Comparison of ENCODE assay signal across 26 cellular contexts in genomic region chr12:14871247-14871646, GRCh38. TPM values are rescaled to one million over a fixed set of nuclear protein-coding genes. Genes with fewer than 3 reads are reported as not detected.
DNase-seq lines count a peak whose midpoint lies in the region; ATAC-seq, FAIRE-seq and TF ChIP-seq lines count a peak whose summit lies in the region.
"Had no signal": no experiment of that assay in that cellular context is flagged by ENCODE, and none has a peak within 500 bp of the region (broad histone marks: within the 10 kb centered on the region; RNA-seq: fewer than 3 reads in every experiment).

No MANE protein-coding gene starts in this region.

- FAIRE-seq in GM12892 (lab: Jason Lieb, UNC): peak; percentile 66
- FAIRE-seq: A549, D721Med, GM12878, GM18507 had no signal

- H3K9ac ChIP-seq in mesenchymal stem cell (ENCODE audit: low read length) (no peak overlapping the region), MM.1S (ENCODE audit: low read length) (no peak overlapping the region)
- H3K9ac ChIP-seq: BLaER1 treated with 17β-estradiol and CSF1 and Interleukin-3, amounts not matched to agents 10 nM and 100 nM; GM23248 had no signal

- no peaks in the 10 kb centered on the region for H3F3A ChIP-seq in MM.1S (ENCODE audit: insufficient read depth, low read length)

- no peak for DNase-seq in GM12892 (ENCODE audit: insufficient read length)
- no peak for DNase-seq in mesenchymal stem cell
- DNase-seq in cerebellum (ENCODE audit: low spot score): no peak
- DNase-seq in MM.1S: no peak
- no peak for DNase-seq in NCI-H1092 treated with DMSO at 0.1 percent for 48 hours (lab: John Stamatoyannopoulos, UW)
- DNase-seq: 8988T; ACHN; AML-193; BE2C; CD4-positive, alpha-beta T cell; CD8-positive, alpha-beta memory T cell; DMS 273 treated with DMSO at 0.1 percent for 48 hours; DMS79; EL; GDM1; GM23248; H7; HCEC 1CT had no signal

- TF ChIP-seq POLR2A in GM12892 (IDR thresholded peaks at IDR 0.05; ENCODE audit: low read depth, low read length): no peak

- peak; percentile 71 for ATAC-seq in GM19324 (IDR thresholded peaks at IDR 0.05; ENCODE audit: low FRiP score, unreplicated experiment)
- ATAC-seq: A549, GM12878 had no signal

- no peak for TF ChIP-seq CTCF in MM.1S (IDR thresholded peaks at IDR 0.05; ENCODE audit: low read length)

- H3K14ac ChIP-seq in mesenchymal stem cell (ENCODE audit: low read length in 2 of 2): no peak overlapping the region

- no peak overlapping the region for H4K91ac ChIP-seq in mesenchymal stem cell (ENCODE audit: low read length)

- H3K36me3 ChIP-seq in mesenchymal stem cell (ENCODE audit: control insufficient read depth in 1 of 2, insufficient read depth in 2 of 2, low read depth in 1 of 2, low read length in 2 of 2): no peaks in the 10 kb centered on the region
- no peaks in the 10 kb centered on the region for H3K36me3 ChIP-seq in MM.1S (replicated peaks; ENCODE audit: insufficient read depth, low read length)
- H3K36me3 ChIP-seq: BE2C; BLaER1 treated with 17β-estradiol and CSF1 and Interleukin-3, amounts not matched to agents 10 nM and 100 nM had no signal

- H3K4ac ChIP-seq in mesenchymal stem cell (ENCODE audit: low read depth in 1 of 2, low read length in 2 of 2): no peak overlapping the region

- no peak overlapping the region for H4K8ac ChIP-seq in mesenchymal stem cell (ENCODE audit: low read length)

- no peak overlapping the region for H3K23ac ChIP-seq in mesenchymal stem cell (ENCODE audit: low read length in 2 of 2)

- H2BK5ac ChIP-seq in mesenchymal stem cell (ENCODE audit: low read depth, low read length, poor library complexity, severe bottlenecking): no peak overlapping the region

- no peak overlapping the region for H2BK120ac ChIP-seq in mesenchymal stem cell (ENCODE audit: low read depth, low read length)

- H3K27ac ChIP-seq in mesenchymal stem cell (ENCODE audit: low read length, poor library complexity, severe bottlenecking): no peak overlapping the region
- H3K27ac ChIP-seq in MM.1S (ENCODE audit: low read length): no peak overlapping the region
- H3K27ac ChIP-seq: A549; BLaER1 treated with 17β-estradiol and CSF1 and Interleukin-3, amounts not matched to agents 10 nM and 100 nM; GM23248 had no signal

- H3K4me3 ChIP-seq in mesenchymal stem cell (ENCODE audit: insufficient read depth in 1 of 2, low read depth in 1 of 2, low read length in 2 of 2): no peak overlapping the region
- H3K4me3 ChIP-seq in MM.1S (ENCODE audit: low read length): no peak overlapping the region
- H3K4me3 ChIP-seq: A549; BLaER1 treated with 17β-estradiol and CSF1 and Interleukin-3, amounts not matched to agents 10 nM and 100 nM; GM12878; GM23248 had no signal

- no peaks in the 10 kb centered on the region for H3K79me1 ChIP-seq in mesenchymal stem cell (replicated peaks; ENCODE audit: low read length, poor library complexity, severe bottlenecking)

- no peaks in the 10 kb centered on the region for H3K79me2 ChIP-seq in MM.1S (ENCODE audit: low read length)

- H4K20me1 ChIP-seq in MM.1S (ENCODE audit: insufficient read depth, low read length): no peaks in the 10 kb centered on the region
- H4K20me1 ChIP-seq: BLaER1 treated with 17β-estradiol and CSF1 and Interleukin-3, amounts not matched to agents 10 nM and 100 nM had no signal

- no peak overlapping the region for H2AK5ac ChIP-seq in mesenchymal stem cell (ENCODE audit: low read length, severe bottlenecking)

- H3K4me2 ChIP-seq in mesenchymal stem cell (ENCODE audit: low read length, poor library complexity, severe bottlenecking) (no peak overlapping the region), MM.1S (ENCODE audit: low read depth, low read length) (no peak overlapping the region)
- H3K4me2 ChIP-seq: A549; BLaER1 treated with 17β-estradiol and CSF1 and Interleukin-3, amounts not matched to agents 10 nM and 100 nM had no signal

- H3K9me3 ChIP-seq in mesenchymal stem cell (ENCODE audit: control insufficient read depth, low read length): no peaks in the 10 kb centered on the region
- H3K9me3 ChIP-seq in MM.1S (replicated peaks; ENCODE audit: insufficient read depth, low read length): no peaks in the 10 kb centered on the region
- H3K9me3 ChIP-seq: A549, BE2C had no signal

- H3K18ac ChIP-seq in mesenchymal stem cell (ENCODE audit: low read depth in 1 of 2, low read length in 2 of 2): no peak overlapping the region

- H3K9me2 ChIP-seq in MM.1S (replicated peaks; ENCODE audit: insufficient read depth, low read length): no peaks in the 10 kb centered on the region

- H3K27me3 ChIP-seq in mesenchymal stem cell (ENCODE audit: control insufficient read depth in 1 of 2, insufficient read depth in 1 of 2, low read length in 2 of 2): no peaks in the 10 kb centered on the region
- no peaks in the 10 kb centered on the region for H3K27me3 ChIP-seq in MM.1S (replicated peaks; ENCODE audit: insufficient read depth, low read length)
- H3K27me3 ChIP-seq: BE2C; BLaER1 treated with 17β-estradiol and CSF1 and Interleukin-3, amounts not matched to agents 10 nM and 100 nM had no signal

- no peak overlapping the region for H2BK12ac ChIP-seq in mesenchymal stem cell (ENCODE audit: low read length in 2 of 2)

- H2AFZ ChIP-seq in mesenchymal stem cell (ENCODE audit: low read depth, low read length): peak overlapping the region; percentile 27
- no peak overlapping the region for H2AFZ ChIP-seq in MM.1S (ENCODE audit: low read length)
- H2AFZ ChIP-seq: GM23248 had no signal

- no peaks in the 10 kb centered on the region for H3K4me1 ChIP-seq in mesenchymal stem cell (ENCODE audit: control insufficient read depth, insufficient read depth, low read depth, low read length)
- H3K4me1 ChIP-seq in MM.1S (ENCODE audit: low read length): peaks cover 10% of the 10 kb centered on the region
- H3K4me1 ChIP-seq: BE2C had no signal

- H2BK15ac ChIP-seq in mesenchymal stem cell (ENCODE audit: low read depth, poor library complexity, severe bottlenecking): no peak overlapping the region

- 94% methylated on average over 1 of the region's 1 CpG for WGBS in mesenchymal stem cell

RNA-seq across cellular contexts. Expression of gene MGP, which starts 14.4 kb away (rescaled TPM):
- polyA plus RNA-seq in GM12892 (2012; ENCODE audit: missing spikeins): not detected
- 4.0 TPM for polyA plus RNA-seq in mesenchymal stem cell (2013, experiment 1 of 2)
- 4.8 TPM for polyA plus RNA-seq in mesenchymal stem cell (2013, experiment 2 of 2)
- total RNA-seq in cerebellum: 20.6 TPM
- total RNA-seq: CD8-positive, alpha-beta memory T cell; H1; H7 had no signal
- polyA plus RNA-seq: CD14-positive monocyte; CD8-positive, alpha-beta memory T cell; H1 had no signal

RNA-seq across cellular contexts. Expression of gene ART4, which starts 27.9 kb away (rescaled TPM):
- not detected for polyA plus RNA-seq in GM12892 (2012; ENCODE audit: missing spikeins)
- 0.04 TPM for polyA plus RNA-seq in mesenchymal stem cell (2013, experiment 1 of 2)
- 0.03 TPM for polyA plus RNA-seq in mesenchymal stem cell (2013, experiment 2 of 2)
- 0.09 TPM for total RNA-seq in cerebellum
- total RNA-seq: CD4-positive, alpha-beta T cell; CD8-positive, alpha-beta memory T cell; GM12878; GM23248; H1; H7 had no signal
- polyA plus RNA-seq: A549; CD14-positive monocyte; CD8-positive, alpha-beta memory T cell; GM23248; H1 had no signal

RNA-seq across cellular contexts. Expression of gene SMCO3, which starts 57.3 kb away (rescaled TPM):
- 0.28 TPM for polyA plus RNA-seq in GM12892 (2012; ENCODE audit: missing spikeins)
- 0.26 TPM for polyA plus RNA-seq in mesenchymal stem cell (2013, experiment 1 of 2)
- polyA plus RNA-seq in mesenchymal stem cell (2013, experiment 2 of 2): 0.19 TPM
- not detected for total RNA-seq in cerebellum
- total RNA-seq: CD4-positive, alpha-beta T cell; CD8-positive, alpha-beta memory T cell; GM12878; GM23248; H1; H7 had no signal
- polyA plus RNA-seq: CD8-positive, alpha-beta memory T cell; GM23248; H1 had no signal
